In the genomic region with DNA sequence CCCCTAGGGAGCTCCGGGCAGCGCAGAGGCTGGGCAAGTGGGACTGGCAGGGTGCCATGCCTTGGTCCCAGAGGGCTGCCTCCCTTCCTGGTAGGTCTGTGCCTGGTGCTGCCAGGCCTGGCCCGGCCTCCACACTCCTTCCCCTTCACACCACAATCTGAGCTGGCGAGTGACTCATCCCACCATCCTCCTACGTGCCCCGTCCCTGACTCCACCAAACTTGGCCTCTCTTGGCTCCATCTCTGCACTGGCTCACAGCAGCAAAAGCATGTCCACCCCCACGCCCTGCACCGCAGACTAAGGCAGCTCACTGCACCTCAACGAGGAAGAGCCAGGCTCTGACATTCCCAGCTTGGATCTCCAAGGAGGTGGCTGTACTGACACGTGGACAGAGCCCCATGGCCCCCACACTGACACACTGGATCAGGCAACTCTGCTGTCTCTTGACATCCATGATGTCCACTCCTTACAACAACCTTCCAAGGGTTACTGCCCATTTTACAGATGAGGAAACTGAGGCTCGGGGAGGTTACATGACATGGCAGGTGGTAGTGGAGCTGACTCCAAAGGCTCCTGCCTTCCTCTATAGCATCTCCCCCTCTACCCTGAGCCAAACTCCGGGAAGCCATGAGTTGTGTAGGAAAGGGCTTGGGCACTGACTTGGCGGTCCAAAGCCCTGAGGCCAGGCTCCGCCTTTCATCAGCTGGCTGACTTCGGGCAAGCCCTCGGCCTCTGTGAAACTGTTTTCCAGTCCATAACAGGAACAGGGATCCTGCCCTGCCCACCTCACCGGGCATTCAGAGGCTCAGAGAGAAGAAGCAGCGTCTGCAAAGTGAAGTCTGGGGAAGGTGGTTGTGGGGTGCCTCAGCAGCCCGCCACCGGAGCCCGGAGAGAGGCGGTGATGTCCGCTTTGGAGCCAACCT, we compare ENCODE assay signal across 8 cellular contexts. TPM values are rescaled to one million over a fixed set of nuclear protein-coding genes. Genes with fewer than 3 reads are reported as not detected.
DNase-seq lines count a peak whose midpoint lies in the region; ATAC-seq and TF ChIP-seq lines count a peak whose summit lies in the region.

No MANE protein-coding gene starts in this region.

- no peak for TF ChIP-seq CTCF in left ventricle myocardium inferior (IDR thresholded peaks at IDR 0.05; ENCODE audit: borderline replicate concordance)

- H3K4me3 ChIP-seq in left ventricle myocardium inferior (peak overlapping the region; percentile 48), skeletal muscle satellite cell (ENCODE audit: low read length) (no peak overlapping the region)

- intact Hi-C loops in left ventricle myocardium inferior (cut with micrococcal nuclease) = no loop called here

- peaks cover 0 to 9% of the 10 kb centered on the region in 2 donors for H3K9me3 Mint-ChIP-seq in activated naive CD4-positive, alpha-beta T cell treated with anti-CD3 and anti-CD28 coated beads, Interleukin-2, amount 50 U/mL, for 72 hours

- H3K36me3 ChIP-seq in left ventricle myocardium inferior (no peaks in the 10 kb centered on the region), skeletal muscle satellite cell (ENCODE audit: insufficient read depth, low read length) (no peaks in the 10 kb centered on the region)

- DNase-seq in GM04504 (ENCODE audit: low read depth) (peak; percentile 95), OCI-M1 (lab: John Stamatoyannopoulos, UW) (peak; percentile 16), left ventricle myocardium inferior (no peak), retina (no peak)
- peak; percentile 64 to 77 for DNase-seq in activated naive CD4-positive, alpha-beta T cell treated with anti-CD3 and anti-CD28 coated beads, Interleukin-2, amount 50 U/mL, for 72 hours (ENCODE audit: low spot score in 2 of 2)

- H3K36me3 Mint-ChIP-seq in activated naive CD4-positive, alpha-beta T cell treated with anti-CD3 and anti-CD28 coated beads, Interleukin-2, amount 50 U/mL, for 72 hours = peaks cover 0 to 16% of the 10 kb centered on the region in 2 donors

- peak overlapping the region in 1 of 2 donors; percentile 16 for H3K27ac Mint-ChIP-seq in activated naive CD4-positive, alpha-beta T cell treated with anti-CD3 and anti-CD28 coated beads, Interleukin-2, amount 50 U/mL, for 72 hours

- peak; percentile 84 to 91 for ATAC-seq in activated naive CD4-positive, alpha-beta T cell treated with anti-CD3 and anti-CD28 coated beads, Interleukin-2, amount 50 U/mL, for 72 hours
- no peak for ATAC-seq in HG03045 (IDR thresholded peaks at IDR 0.05; ENCODE audit: unreplicated experiment)
- ATAC-seq in GM19035 (IDR thresholded peaks at IDR 0.05; ENCODE audit: unreplicated experiment) = no peak

- peak overlapping the region; percentile 73 for H3K9ac ChIP-seq in skeletal muscle satellite cell (ENCODE audit: low read depth, low read length)

- H3K4me1 ChIP-seq in left ventricle myocardium inferior = peaks cover 17% of the 10 kb centered on the region
- H3K4me1 ChIP-seq in skeletal muscle satellite cell (ENCODE audit: control insufficient read depth, insufficient read depth, low read length) = peaks cover 26% of the 10 kb centered on the region

- H3K4me2 ChIP-seq in skeletal muscle satellite cell (ENCODE audit: low read length) = peak overlapping the region; percentile 53

- no peak overlapping the region for H3K27ac ChIP-seq in left ventricle myocardium inferior (replicated peaks)

- H3K27me3 ChIP-seq in left ventricle myocardium inferior (ENCODE audit: low read depth) (peaks cover 79% of the 10 kb centered on the region), skeletal muscle satellite cell (ENCODE audit: control insufficient read depth, insufficient read depth, low read length) (no peaks in the 10 kb centered on the region)

- peaks cover 6% of the 10 kb centered on the region for H3K9me3 ChIP-seq in left ventricle myocardium inferior (replicated peaks)
- H3K9me3 ChIP-seq in skeletal muscle satellite cell (replicated peaks; ENCODE audit: low read length) = no peaks in the 10 kb centered on the region

RNA-seq across cellular contexts. Expression of a gene that starts 20.1 kb away (rescaled TPM):
- total RNA-seq in activated naive CD4-positive, alpha-beta T cell treated with anti-CD3 and anti-CD28 coated beads, Interleukin-2, amount 50 U/mL, for 72 hours = not detected
- 0.60 TPM for total RNA-seq in left ventricle myocardium inferior
- 3.1 and 12.4 TPM in 2 replicates for total RNA-seq in skeletal muscle satellite cell (2012; rRNA removed)

RNA-seq across cellular contexts. Expression of a gene that starts 23.7 kb away (rescaled TPM):
- not detected for total RNA-seq in activated naive CD4-positive, alpha-beta T cell treated with anti-CD3 and anti-CD28 coated beads, Interleukin-2, amount 50 U/mL, for 72 hours
- not detected for total RNA-seq in left ventricle myocardium inferior
- not detected in 2 replicates for total RNA-seq in skeletal muscle satellite cell (2012; rRNA removed)

RNA-seq across cellular contexts. Expression of a gene that starts 29.5 kb away (rescaled TPM):
- not detected for total RNA-seq in activated naive CD4-positive, alpha-beta T cell treated with anti-CD3 and anti-CD28 coated beads, Interleukin-2, amount 50 U/mL, for 72 hours
- total RNA-seq in left ventricle myocardium inferior = not detected
- 0.44 and 1.5 TPM in 2 replicates for total RNA-seq in skeletal muscle satellite cell (2012; rRNA removed)

RNA-seq across cellular contexts. Expression of a gene that starts 38.5 kb away (rescaled TPM):
- total RNA-seq in activated naive CD4-positive, alpha-beta T cell treated with anti-CD3 and anti-CD28 coated beads, Interleukin-2, amount 50 U/mL, for 72 hours = not detected
- total RNA-seq in left ventricle myocardium inferior = not detected
- not detected in 2 replicates for total RNA-seq in skeletal muscle satellite cell (2012; rRNA removed)

RNA-seq across cellular contexts. Expression of a gene that starts 42.8 kb away (rescaled TPM):
- not detected for total RNA-seq in activated naive CD4-positive, alpha-beta T cell treated with anti-CD3 and anti-CD28 coated beads, Interleukin-2, amount 50 U/mL, for 72 hours
- total RNA-seq in left ventricle myocardium inferior = not detected
- not detected in 2 replicates for total RNA-seq in skeletal muscle satellite cell (2012; rRNA removed)

Comparison
In these comparisons a context has a peak if more than half of its experiments do, and no peak if none do; other contexts are left out.
1. DNase-seq: peak in GM04504 (single experiment), OCI-M1 (single experiment) and activated naive CD4-positive, alpha-beta T cell treated with anti-CD3 and anti-CD28 coated beads, Interleukin-2, amount 50 U/mL, for 72 hours (2 of 2); none in left ventricle myocardium inferior (single experiment) and retina (single experiment).
2. ATAC-seq: peak in activated naive CD4-positive, alpha-beta T cell treated with anti-CD3 and anti-CD28 coated beads, Interleukin-2, amount 50 U/mL, for 72 hours (2 of 2); none in HG03045 (single experiment) and GM19035 (single experiment).